34 cellular contexts compared by ENCODE assay signal in the genomic region with DNA sequence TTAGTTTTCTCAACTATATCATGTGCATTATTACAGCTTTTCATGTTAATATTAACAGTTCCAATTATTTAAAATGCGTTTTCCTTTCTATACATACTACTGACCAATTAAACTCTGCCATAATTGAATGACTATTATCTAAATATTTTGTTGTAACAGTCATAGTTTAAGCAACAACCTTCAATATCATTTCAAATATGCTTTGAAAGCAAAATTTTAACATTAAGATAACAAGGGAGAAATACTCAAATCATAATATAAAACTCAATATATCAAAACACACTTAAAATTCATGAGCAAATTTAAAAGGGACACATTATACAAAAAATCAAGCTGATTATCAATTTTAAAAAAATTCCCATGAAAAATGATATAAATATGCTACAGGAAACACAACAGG.
"Had no signal": no experiment of that assay in that cellular context is flagged by ENCODE, and none has a peak within 500 bp of the region (broad histone marks: within the 10 kb centered on the region; RNA-seq: fewer than 3 reads in every experiment).

No MANE protein-coding gene starts in this region.

- H3K9me3 Mint-ChIP-seq: activated CD4-positive, alpha-beta T cell treated with anti-CD3 and anti-CD28 coated beads, Interleukin-2, amount 10 ng/mL, durations not matched to agents 7 days and 5 days; activated naive CD4-positive, alpha-beta T cell treated with anti-CD3 and anti-CD28 coated beads for 36 hours; activated naive CD8-positive, alpha-beta T cell treated with anti-CD3 and anti-CD28 coated beads, Interleukin-2, amount 50 U/mL, for 24 hours; activated T-cell treated with anti-CD3 and anti-CD28 coated beads, Interleukin-2, amount 50 U/mL, for 24 hours; activated T-helper 2 cell treated with anti-CD3 and anti-CD28 coated beads, Interferon-gamma antibody, Interleukin-2, Interleukin-4, amounts not matched to agents 10 μg/mL and 5 μg/mL and 100 μg/mL, durations not matched to agents 14 hours and 24 hours and 36 hours; brain; T-helper 1 cell treated with Interleukin-12 subunit alpha and Interleukin-12 subunit beta and Interleukin-4 antibody, amounts not matched to agents 30 μg/mL and 1 μg/mL, for 36 hours; T-helper 2 cell treated with Interferon-gamma antibody and Interleukin-4, amounts not matched to agents 5 μg/mL and 100 μg/mL, for 36 hours; WTC11 had no signal

- H3K4me3 ChIP-seq: Peyer's patch, SJSA1 had no signal

- ATAC-seq: activated CD4-positive, alpha-beta T cell treated with anti-CD3 and anti-CD28 coated beads for 36 hours; activated CD4-positive, CD25-positive, alpha-beta regulatory T cell treated with anti-CD3 and anti-CD28 coated beads, Interleukin-2, amount 50 U/mL, for 24 hours; activated CD8-positive, alpha-beta T cell treated with anti-CD3 and anti-CD28 coated beads, Interleukin-2, amount 10 ng/mL, durations not matched to agents 7 days and 5 days; activated naive CD8-positive, alpha-beta T cell treated with anti-CD3 and anti-CD28 coated beads, Interleukin-2, amount 50 U/mL, for 24 hours; PC-3; WTC11 had no signal

- H3K4me2 ChIP-seq: SK-N-SH had no signal

- H3K9ac ChIP-seq: SK-N-SH had no signal

- DNase-seq: activated CD4-positive, alpha-beta T cell treated with anti-CD3 and anti-CD28 coated beads for 36 hours; activated CD4-positive, alpha-beta T cell treated with anti-CD3 and anti-CD28 coated beads, Interleukin-2, amount 10 ng/mL, durations not matched to agents 7 days and 5 days; activated CD4-positive, alpha-beta T cell treated with anti-CD3 and anti-CD28 coated beads, Interleukin-2, amount 50 U/mL, for 48 hours; activated CD8-positive, alpha-beta T cell treated with anti-CD3 and anti-CD28 coated beads, Interleukin-2, amount 10 ng/mL, durations not matched to agents 7 days and 5 days; activated gamma-delta T cell treated with Interleukin-2 at 50 U/mL for 16 hours; activated naive CD4-positive, alpha-beta T cell treated with anti-CD3 and anti-CD28 coated beads for 36 hours; activated naive CD8-positive, alpha-beta T cell treated with anti-CD3 and anti-CD28 coated beads, Interleukin-2, amount 50 U/mL, for 24 hours; activated T-cell treated with anti-CD3 and anti-CD28 coated beads, Interleukin-2, amount 50 U/mL, for 24 hours; anterior cingulate cortex; caudate nucleus; cerebellar nuclear complex; Kasumi-1; MM.1S; MV-4-11; NCI-H1092; NCI-H1436 treated with DMSO at 0.1 percent for 48 hours; NCI-H1694 treated with DMSO at 0.1 percent for 48 hours; NCI-H2029; NCI-H345; NCI-H524 treated with DMSO at 0.1 percent for 48 hours; PC-3; Peyer's patch; RPMI8226; SHP77 treated with DMSO at 0.1 percent for 48 hours; SK-N-SH had no signal

- H3K27me3 ChIP-seq: Peyer's patch, SJSA1 had no signal

- H3K9me3 ChIP-seq: Peyer's patch, SJSA1, SK-N-SH had no signal

- H3K4me1 ChIP-seq: Peyer's patch, SJSA1 had no signal

- H3K27ac Mint-ChIP-seq: activated CD4-positive, alpha-beta T cell treated with anti-CD3 and anti-CD28 coated beads for 36 hours; activated CD4-positive, alpha-beta T cell treated with anti-CD3 and anti-CD28 coated beads, Interleukin-2, amount 10 ng/mL, durations not matched to agents 7 days and 5 days; activated CD8-positive, alpha-beta T cell treated with anti-CD3 and anti-CD28 coated beads, Interleukin-2, amount 10 ng/mL, durations not matched to agents 7 days and 5 days; activated naive CD4-positive, alpha-beta T cell treated with anti-CD3 and anti-CD28 coated beads for 36 hours; activated naive CD8-positive, alpha-beta T cell; activated naive CD8-positive, alpha-beta T cell treated with anti-CD3 and anti-CD28 coated beads, Interleukin-2, amount 50 U/mL, for 24 hours; activated T-cell treated with anti-CD3 and anti-CD28 coated beads, Interleukin-2, amount 50 U/mL, for 24 hours; activated T-helper 2 cell treated with anti-CD3 and anti-CD28 coated beads, Interferon-gamma antibody, Interleukin-2, Interleukin-4, amounts not matched to agents 10 μg/mL and 5 μg/mL and 100 μg/mL, durations not matched to agents 14 hours and 24 hours and 36 hours; brain; T-helper 1 cell treated with Interleukin-12 subunit alpha and Interleukin-12 subunit beta and Interleukin-4 antibody, amounts not matched to agents 30 μg/mL and 1 μg/mL, for 36 hours; T-helper 2 cell treated with Interferon-gamma antibody and Interleukin-4, amounts not matched to agents 5 μg/mL and 100 μg/mL, for 36 hours; WTC11 had no signal

- H3K27ac ChIP-seq: Peyer's patch, SJSA1 had no signal

- FAIRE-seq: bronchial epithelial cell had no signal
